20 cellular contexts compared by ENCODE assay signal in genomic region chr6:20540683-20541082, GRCh38. TPM values are rescaled to one million over a fixed set of nuclear protein-coding genes. Genes with fewer than 3 reads are reported as not detected.
DNase-seq lines count a peak whose midpoint lies in the region; ATAC-seq and TF ChIP-seq lines count a peak whose summit lies in the region.
"Had no signal": no experiment of that assay in that cellular context is flagged by ENCODE, and none has a peak within 500 bp of the region (broad histone marks: within the 10 kb centered on the region; RNA-seq: fewer than 3 reads in every experiment).

No MANE protein-coding gene starts in this region.

- ATAC-seq in CD4-positive, alpha-beta T cell (ENCODE audit: poor library complexity): no peak
- peak; percentile 45 for ATAC-seq in body of pancreas
- ATAC-seq in activated T-cell treated with anti-CD3 and anti-CD28 coated beads, Interleukin-2, amount 50 U/mL, for 72 hours (replicated peaks in 1 of 2): no peak
- ATAC-seq: foreskin keratinocyte had no signal

- no peaks in the 10 kb centered on the region for H3K27me3 ChIP-seq in CD4-positive, alpha-beta T cell (ENCODE audit: control insufficient read depth, insufficient read depth, low read length)
- H3K27me3 ChIP-seq in body of pancreas: no peaks in the 10 kb centered on the region
- no peaks in the 10 kb centered on the region for H3K27me3 ChIP-seq in mesenchymal stem cell (ENCODE audit: control insufficient read depth in 1 of 2, insufficient read depth in 1 of 2, low read length in 2 of 2)
- no peaks in the 10 kb centered on the region for H3K27me3 ChIP-seq in BE2C
- H3K27me3 ChIP-seq: ascending aorta, foreskin keratinocyte, uterus had no signal

- H3K27me3 Mint-ChIP-seq in CD4-positive, alpha-beta T cell: no peaks in the 10 kb centered on the region
- no peaks in the 10 kb centered on the region for H3K27me3 Mint-ChIP-seq in activated T-cell treated with anti-CD3 and anti-CD28 coated beads, Interleukin-2, amount 50 U/mL, for 72 hours (ENCODE audit: low read depth)
- no peaks in the 10 kb centered on the region for H3K27me3 Mint-ChIP-seq in glutamatergic neuron (ENCODE audit: unreplicated experiment)
- H3K27me3 Mint-ChIP-seq: B cell had no signal

- peak overlapping the region; percentile 48 for H3K9ac ChIP-seq in mesenchymal stem cell (ENCODE audit: low read length)

- H2BK12ac ChIP-seq in mesenchymal stem cell (ENCODE audit: low read length in 2 of 2): no peak overlapping the region

- peaks cover 0 to 2% of the 10 kb centered on the region in 2 donors for H3K36me3 ChIP-seq in body of pancreas (replicated peaks in 1 of 2; ENCODE audit: insufficient read depth in 1 of 2, low read depth in 2 of 2)
- peaks cover 4 to 7% of the 10 kb centered on the region in 2 experiments for H3K36me3 ChIP-seq in mesenchymal stem cell (ENCODE audit: control insufficient read depth in 1 of 2, insufficient read depth in 2 of 2, low read depth in 1 of 2, low read length in 2 of 2)
- peaks cover 8% of the 10 kb centered on the region; the same call in 1 of the 2 replicates for H3K36me3 ChIP-seq in BE2C
- H3K36me3 ChIP-seq: uterus had no signal

- no peak for DNase-seq in CD4-positive, alpha-beta T cell
- DNase-seq in HEK293T (ENCODE audit: extremely low spot score) (peak; percentile 28), body of pancreas (peak in 1 of 4 donors; percentile 14), mesenchymal stem cell (no peak), BE2C (no peak), glutamatergic neuron (no peak)
- no peak for DNase-seq in activated naive CD4-positive, alpha-beta T cell (lab: John Stamatoyannopoulos, UW)
- no peak for DNase-seq in activated T-cell treated with anti-CD3 and anti-CD28 coated beads, Interleukin-2, amount 50 U/mL, for 72 hours
- DNase-seq: activated effector memory CD4-positive, alpha-beta T cell treated with anti-CD3 and anti-CD28 coated beads, Interleukin-2, amount 50 U/mL, for 16 hours; DND-41; H7; NCI-H1105 treated with DMSO at 0.1 percent for 48 hours; NCI-H446; small intestine; stimulated activated naive CD4-positive, alpha-beta T cell treated with Interleukin-2 at 50 U/mL for 16 hours; uterus had no signal

- no peak overlapping the region for H4K91ac ChIP-seq in mesenchymal stem cell (ENCODE audit: low read length)

- peak overlapping the region; percentile 36 for H3K27ac Mint-ChIP-seq in CD4-positive, alpha-beta T cell
- H3K27ac Mint-ChIP-seq in activated T-cell treated with anti-CD3 and anti-CD28 coated beads, Interleukin-2, amount 50 U/mL, for 72 hours: no peak overlapping the region
- no peak overlapping the region for H3K27ac Mint-ChIP-seq in glutamatergic neuron (ENCODE audit: unreplicated experiment)
- H3K27ac Mint-ChIP-seq: B cell had no signal

- no peak overlapping the region for H2AFZ ChIP-seq in mesenchymal stem cell (ENCODE audit: low read depth, low read length)

- peaks cover 56% of the 10 kb centered on the region for H3K4me1 Mint-ChIP-seq in CD4-positive, alpha-beta T cell (ENCODE audit: low read depth)
- H3K4me1 Mint-ChIP-seq in activated T-cell treated with anti-CD3 and anti-CD28 coated beads, Interleukin-2, amount 50 U/mL, for 72 hours (ENCODE audit: low read depth): peaks cover 64% of the 10 kb centered on the region
- H3K4me1 Mint-ChIP-seq in glutamatergic neuron (ENCODE audit: low read depth, unreplicated experiment): peaks cover under 1% of the 10 kb centered on the region

- no peak overlapping the region for H3K18ac ChIP-seq in mesenchymal stem cell (ENCODE audit: low read depth in 1 of 2, low read length in 2 of 2)

- no peak for TF ChIP-seq CTCF in CD4-positive, alpha-beta T cell (IDR thresholded peaks at IDR 0.05)
- no peak for TF ChIP-seq CTCF in body of pancreas (IDR thresholded peaks at IDR 0.05)
- TF ChIP-seq CTCF in BE2C (IDR thresholded peaks at IDR 0.05; ENCODE audit: low read depth, low read length): no peak
- no peak for TF ChIP-seq CTCF in glutamatergic neuron (IDR thresholded peaks at IDR 0.05; ENCODE audit: partially characterized antibody, unreplicated experiment)

- H3K9me3 Mint-ChIP-seq in CD4-positive, alpha-beta T cell: no peaks in the 10 kb centered on the region
- no peaks in the 10 kb centered on the region for H3K9me3 Mint-ChIP-seq in activated T-cell treated with anti-CD3 and anti-CD28 coated beads, Interleukin-2, amount 50 U/mL, for 72 hours
- H3K9me3 Mint-ChIP-seq in glutamatergic neuron (ENCODE audit: unreplicated experiment): no peaks in the 10 kb centered on the region

- intact Hi-C loops in CD4-positive, alpha-beta T cell (cut with DNase I, micrococcal nuclease): no loop called here
- intact Hi-C loops in body of pancreas (cut with DNase I): no loop called here

- POLR2A ChIA-PET in CD4-positive, alpha-beta T cell (lab: Charles Lee): no interaction called here
- POLR2A ChIA-PET in HEK293T (lab: Yijun Ruan, JAX): no interaction called here

- no peak overlapping the region for H4K8ac ChIP-seq in mesenchymal stem cell (ENCODE audit: low read length)

- no peak overlapping the region for H3K4me3 Mint-ChIP-seq in CD4-positive, alpha-beta T cell
- H3K4me3 Mint-ChIP-seq in activated T-cell treated with anti-CD3 and anti-CD28 coated beads, Interleukin-2, amount 50 U/mL, for 72 hours: no peak overlapping the region
- H3K4me3 Mint-ChIP-seq in glutamatergic neuron (ENCODE audit: unreplicated experiment): no peak overlapping the region
- H3K4me3 Mint-ChIP-seq: B cell had no signal

- H3K4me2 ChIP-seq in mesenchymal stem cell (ENCODE audit: low read length, poor library complexity, severe bottlenecking): no peak overlapping the region

- H2BK5ac ChIP-seq in mesenchymal stem cell (ENCODE audit: low read depth, low read length, poor library complexity, severe bottlenecking): no peak overlapping the region

- H2BK120ac ChIP-seq in mesenchymal stem cell (ENCODE audit: low read depth, low read length): no peak overlapping the region

- 55 to 56% methylated on average over 5 of the region's 5 CpGs for WGBS in body of pancreas, 2 donors
- 95% methylated on average over 5 of the region's 5 CpGs for WGBS in mesenchymal stem cell

- no peak overlapping the region for H3K4me3 ChIP-seq in body of pancreas
- no peak overlapping the region for H3K4me3 ChIP-seq in mesenchymal stem cell (ENCODE audit: insufficient read depth in 1 of 2, low read depth in 1 of 2, low read length in 2 of 2)
- H3K4me3 ChIP-seq in BE2C (ENCODE audit: low read depth, low read length): no peak overlapping the region
- H3K4me3 ChIP-seq: ascending aorta, SK-N-MC, uterus had no signal

- H2AK5ac ChIP-seq in mesenchymal stem cell (ENCODE audit: low read length, severe bottlenecking): no peak overlapping the region

- H3K79me1 ChIP-seq in mesenchymal stem cell (replicated peaks; ENCODE audit: low read length, poor library complexity, severe bottlenecking): peaks cover 40% of the 10 kb centered on the region

- H3K36me3 Mint-ChIP-seq in CD4-positive, alpha-beta T cell (ENCODE audit: low read depth): peaks cover 80% of the 10 kb centered on the region
- H3K36me3 Mint-ChIP-seq in activated T-cell treated with anti-CD3 and anti-CD28 coated beads, Interleukin-2, amount 50 U/mL, for 72 hours (ENCODE audit: insufficient read depth in 2 of 2): peaks cover 11 to 24% of the 10 kb centered on the region in 2 donors
- H3K36me3 Mint-ChIP-seq in glutamatergic neuron (ENCODE audit: unreplicated experiment): no peaks in the 10 kb centered on the region

- no peak for TF ChIP-seq POLR2A in body of pancreas (IDR thresholded peaks at IDR 0.05)

- H3K4ac ChIP-seq in mesenchymal stem cell (ENCODE audit: low read depth in 1 of 2, low read length in 2 of 2): no peak overlapping the region

- H3K4me1 ChIP-seq in body of pancreas (peaks cover 19% of the 10 kb centered on the region), mesenchymal stem cell (ENCODE audit: control insufficient read depth, insufficient read depth, low read depth, low read length) (peaks cover 7% of the 10 kb centered on the region), BE2C (no peaks in the 10 kb centered on the region)

- H2BK15ac ChIP-seq in mesenchymal stem cell (ENCODE audit: low read depth, poor library complexity, severe bottlenecking): no peak overlapping the region

- H3K9me3 ChIP-seq in CD4-positive, alpha-beta T cell (ENCODE audit: control insufficient read depth, low read length): no peaks in the 10 kb centered on the region
- H3K9me3 ChIP-seq in body of pancreas (no peaks in the 10 kb centered on the region), mesenchymal stem cell (ENCODE audit: control insufficient read depth, low read length) (no peaks in the 10 kb centered on the region), BE2C (no peaks in the 10 kb centered on the region)
- H3K9me3 ChIP-seq: ascending aorta, uterus had no signal

- CTCF ChIA-PET in CD4-positive, alpha-beta T cell (lab: Charles Lee): no interaction called here
- CTCF ChIA-PET in HEK293T (lab: Yijun Ruan, JAX): no interaction called here

- H3K23ac ChIP-seq in mesenchymal stem cell (ENCODE audit: low read length in 2 of 2): no peak overlapping the region

- no peak overlapping the region for H3K14ac ChIP-seq in mesenchymal stem cell (ENCODE audit: low read length in 2 of 2)

- H3K27ac ChIP-seq in CD4-positive, alpha-beta T cell (ENCODE audit: low read depth, low read length): no peak overlapping the region
- H3K27ac ChIP-seq in body of pancreas (no peak overlapping the region), mesenchymal stem cell (ENCODE audit: low read length, poor library complexity, severe bottlenecking) (no peak overlapping the region)
- H3K27ac ChIP-seq: ascending aorta, foreskin keratinocyte, SK-N-MC, uterus had no signal

TF ChIP-seq in HEK293T, 16 proteins besides CTCF, POLR2A, EP300 and RAD21:
- TF ChIP-seq SP1 (IDR thresholded peaks at IDR 0.05): no peak
- no peak for TF ChIP-seq TARDBP (IDR thresholded peaks at IDR 0.05)
- TF ChIP-seq FOXM1 (IDR thresholded peaks at IDR 0.05; ENCODE audit: borderline replicate concordance): no peak
- no peak for TF ChIP-seq ELF4 (IDR thresholded peaks at IDR 0.05)
- no peak for TF ChIP-seq FOXK2 (IDR thresholded peaks at IDR 0.05)

RNA-seq across cellular contexts. Expression of gene CDKAL1, which starts 6.4 kb away (rescaled TPM):
- total RNA-seq in CD4-positive, alpha-beta T cell: 10 to 100 TPM; 21.3 to 23.9 TPM
- total RNA-seq in body of pancreas (10 to 100 TPM; 16.3 to 18.1 TPM), glutamatergic neuron (ENCODE audit: unreplicated experiment) (24.8 TPM)
- 5.7 TPM for polyA plus RNA-seq in mesenchymal stem cell (2013, experiment 1 of 2)
- 5.8 TPM for polyA plus RNA-seq in mesenchymal stem cell (2013, experiment 2 of 2)
- polyA plus RNA-seq in BE2C (2012; ENCODE audit: insufficient read depth, insufficient read length, low read depth): 78.3 TPM
- total RNA-seq in activated T-cell treated with anti-CD3 and anti-CD28 coated beads, Interleukin-2, amount 50 U/mL, for 72 hours: 10 to 100 TPM; 25.9 to 29.8 TPM
